ENCODE assay signal across 18 cellular contexts in genomic region chr20:51195419-51195901, GRCh38.
DNase-seq lines count a peak whose midpoint lies in the region; ATAC-seq, FAIRE-seq and TF ChIP-seq lines count a peak whose summit lies in the region.
"Had no signal": no experiment of that assay in that cellular context is flagged by ENCODE, and none has a peak within 500 bp of the region (broad histone marks: within the 10 kb centered on the region; RNA-seq: fewer than 3 reads in every experiment).

No MANE protein-coding gene starts in this region.

- peaks cover 4% of the 10 kb centered on the region for H3K9me3 Mint-ChIP-seq in stimulated activated memory B cell treated with anti-CD40 and anti-IgM and Interleukin-4, amounts not matched to agents 10 μg/mL and 1 μg/mL and 100 μg/mL, for 72 hours
- H3K9me3 Mint-ChIP-seq: activated naive CD8-positive, alpha-beta T cell treated with anti-CD3 and anti-CD28 coated beads, Interleukin-2, amount 50 U/mL, for 24 hours had no signal

- H2AFZ ChIP-seq in fibroblast of lung (ENCODE audit: low read length) = no peak overlapping the region

- TF ChIP-seq CTCF in fibroblast of lung (conservative IDR thresholded peaks at IDR 0.05 in 1 of 2, IDR thresholded peaks at IDR 0.05 in 1 of 2; ENCODE audit: low read depth in 1 of 2, low read length in 2 of 2) = no peak
- TF ChIP-seq CTCF in pancreas (IDR thresholded peaks at IDR 0.05) = no peak

- H3K79me2 ChIP-seq in fibroblast of lung (ENCODE audit: control insufficient read depth, insufficient read depth, low read length) = no peaks in the 10 kb centered on the region

- no peak for FAIRE-seq in pancreas (lab: Jason Lieb, UNC)

- intact Hi-C loops in posterior vena cava (cut with DNase I) (no loop called here), pancreas (cut with DNase I) (no loop called here)

- H3K4me3 Mint-ChIP-seq in stimulated activated memory B cell treated with anti-CD40 and anti-IgM and Interleukin-4, amounts not matched to agents 10 μg/mL and 1 μg/mL and 100 μg/mL, for 72 hours = no peak overlapping the region
- H3K4me3 Mint-ChIP-seq: activated naive CD8-positive, alpha-beta T cell treated with anti-CD3 and anti-CD28 coated beads, Interleukin-2, amount 50 U/mL, for 24 hours had no signal

- H3K4me1 Mint-ChIP-seq in stimulated activated memory B cell treated with anti-CD40 and anti-IgM and Interleukin-4, amounts not matched to agents 10 μg/mL and 1 μg/mL and 100 μg/mL, for 72 hours = no peaks in the 10 kb centered on the region
- H3K4me1 Mint-ChIP-seq: activated naive CD8-positive, alpha-beta T cell treated with anti-CD3 and anti-CD28 coated beads, Interleukin-2, amount 50 U/mL, for 24 hours had no signal

- H3K36me3 Mint-ChIP-seq in stimulated activated memory B cell treated with anti-CD40 and anti-IgM and Interleukin-4, amounts not matched to agents 10 μg/mL and 1 μg/mL and 100 μg/mL, for 72 hours = no peaks in the 10 kb centered on the region

- no peak overlapping the region for H3K27ac Mint-ChIP-seq in stimulated activated memory B cell treated with anti-CD40 and anti-IgM and Interleukin-4, amounts not matched to agents 10 μg/mL and 1 μg/mL and 100 μg/mL, for 72 hours
- H3K27ac Mint-ChIP-seq: activated naive CD8-positive, alpha-beta T cell treated with anti-CD3 and anti-CD28 coated beads, Interleukin-2, amount 50 U/mL, for 24 hours had no signal

- H3K9me3 ChIP-seq in fibroblast of lung (ENCODE audit: control insufficient read depth, insufficient read depth, low read depth, low read length) = no peaks in the 10 kb centered on the region
- H3K9me3 ChIP-seq in pancreas = no peaks in the 10 kb centered on the region

- 64 to 70% methylated on average over 10 of the region's 10 CpGs for WGBS in pancreas, 2 donors

- no peaks in the 10 kb centered on the region for H4K20me1 ChIP-seq in fibroblast of lung (ENCODE audit: control insufficient read depth, extremely low read depth, insufficient read depth, low read length)

- DNase-seq in stimulated activated CD4-positive, alpha-beta T cell treated with anti-CD3 and anti-CD28 coated beads, Interleukin-2, amount 100 ng/mL, for 24 hours = peak; percentile 4 to 19
- no peak for DNase-seq in stimulated activated CD4-positive, alpha-beta T cell treated with anti-CD3 and anti-CD28 coated beads, Interleukin-12 subunit alpha, Interleukin-12 subunit beta, amount 100 ng/mL, for 4 hours
- DNase-seq in RKO (ENCODE audit: low spot score) (peak; percentile 89), fibroblast of lung (ENCODE audit: low read depth in 2 of 2) (peak; percentile 89 to 90), posterior vena cava (ENCODE audit: low spot score) (no peak), pancreas (no peak)
- no peak for DNase-seq in activated T-cell treated with anti-CD3 and anti-CD28 coated beads, Interleukin-2, amount 50 U/mL, for 48 hours
- DNase-seq: activated CD8-positive, alpha-beta memory T cell treated with anti-CD3 and anti-CD28 coated beads, Interleukin-2, amount 50 U/mL, for 48 hours; activated naive CD8-positive, alpha-beta T cell treated with anti-CD3 and anti-CD28 coated beads, Interleukin-2, amount 50 U/mL, for 24 hours; AML-193; DMS153; NCI-H2029 treated with DMSO at 0.1 percent for 48 hours; NCI-H82; posterior cingulate gyrus had no signal

- no peak overlapping the region for H3K4me3 ChIP-seq in fibroblast of lung (replicated peaks in 1 of 4; ENCODE audit: control extremely low read depth in 1 of 4, insufficient read depth in 1 of 4, low read depth in 3 of 4, low read length in 4 of 4)
- H3K4me3 ChIP-seq in pancreas = no peak overlapping the region
- H3K4me3 ChIP-seq: coronary artery had no signal

- H3K4me2 ChIP-seq in fibroblast of lung (ENCODE audit: extremely low read depth, insufficient read depth, low read length) = no peak overlapping the region
- H3K4me2 ChIP-seq: KMS-11 had no signal

- no peak for ATAC-seq in stimulated activated memory B cell treated with anti-CD40 and anti-IgM and Interleukin-4, amounts not matched to agents 10 μg/mL and 1 μg/mL and 100 μg/mL, for 72 hours
- ATAC-seq in pancreas = no peak
- ATAC-seq: activated naive CD8-positive, alpha-beta T cell treated with anti-CD3 and anti-CD28 coated beads, Interleukin-2, amount 50 U/mL, for 24 hours had no signal

- no peak overlapping the region for H3K9ac ChIP-seq in fibroblast of lung (ENCODE audit: insufficient read depth, low read length)
- H3K9ac ChIP-seq: KMS-11 had no signal

- no peaks in the 10 kb centered on the region for H3K4me1 ChIP-seq in fibroblast of lung (ENCODE audit: control insufficient read depth, extremely low read depth, insufficient read depth, low read length)
- no peaks in the 10 kb centered on the region for H3K4me1 ChIP-seq in pancreas

- H3K27ac ChIP-seq in fibroblast of lung (ENCODE audit: insufficient read depth, low read length) = no peak overlapping the region
- no peak overlapping the region for H3K27ac ChIP-seq in pancreas
- H3K27ac ChIP-seq: coronary artery, KMS-11, VCaP had no signal

- H3K27me3 Mint-ChIP-seq in stimulated activated memory B cell treated with anti-CD40 and anti-IgM and Interleukin-4, amounts not matched to agents 10 μg/mL and 1 μg/mL and 100 μg/mL, for 72 hours = peaks cover 24% of the 10 kb centered on the region

- H3K27me3 ChIP-seq in fibroblast of lung (ENCODE audit: control insufficient read depth, insufficient read depth, low read length) = no peaks in the 10 kb centered on the region
- H3K27me3 ChIP-seq in pancreas = no peaks in the 10 kb centered on the region

- H3K36me3 ChIP-seq in fibroblast of lung (ENCODE audit: control insufficient read depth, insufficient read depth, low read length) (no peaks in the 10 kb centered on the region), pancreas (no peaks in the 10 kb centered on the region)

Comparison
In these comparisons a context has a peak if more than half of its experiments do, and no peak if none do; other contexts are left out.
1. DNase-seq: peak in stimulated activated CD4-positive, alpha-beta T cell treated with anti-CD3 and anti-CD28 coated beads, Interleukin-2, amount 100 ng/mL, for 24 hours (2 of 2), RKO (single experiment) and fibroblast of lung (2 of 2); none in stimulated activated CD4-positive, alpha-beta T cell treated with anti-CD3 and anti-CD28 coated beads, Interleukin-12 subunit alpha, Interleukin-12 subunit beta, amount 100 ng/mL, for 4 hours (single experiment), posterior vena cava (single experiment), pancreas (0 of 6) and activated T-cell treated with anti-CD3 and anti-CD28 coated beads, Interleukin-2, amount 50 U/mL, for 48 hours (0 of 2).